21 cellular contexts compared by ENCODE assay signal in the genomic region with DNA sequence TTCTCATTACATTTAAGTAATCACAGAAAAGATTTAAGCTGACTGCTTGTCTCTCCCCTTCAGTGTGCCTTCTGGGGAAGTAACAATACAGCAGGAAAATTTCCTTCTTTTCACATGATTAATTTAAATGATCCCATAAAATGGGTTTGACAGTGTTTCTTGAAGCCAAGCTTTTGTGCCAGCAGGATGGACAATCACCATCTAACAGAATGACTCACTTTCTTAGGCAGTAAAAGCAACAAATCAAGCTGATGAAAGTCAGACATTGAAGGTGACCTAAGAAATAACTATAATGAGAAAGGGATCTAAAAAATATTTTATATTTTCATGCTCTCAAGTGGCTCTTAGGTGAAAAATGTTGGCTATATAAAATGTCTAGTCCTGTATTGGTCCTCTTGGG.
DNase-seq lines count a peak whose midpoint lies in the region; ATAC-seq and TF ChIP-seq lines count a peak whose summit lies in the region.
"Had no signal": no experiment of that assay in that cellular context is flagged by ENCODE, and none has a peak within 500 bp of the region (broad histone marks: within the 10 kb centered on the region; RNA-seq: fewer than 3 reads in every experiment).

No MANE protein-coding gene starts in this region.

- no peak for TF ChIP-seq CTCF in fibroblast of the aortic adventitia (IDR thresholded peaks at IDR 0.05; ENCODE audit: insufficient read depth, low read length)

- intact Hi-C loops in left ventricle myocardium superior (cut with micrococcal nuclease) = no loop called here

- H3K4me1 ChIP-seq in adipocyte (ENCODE audit: control insufficient read depth, insufficient read depth, low read length) = peaks cover 24% of the 10 kb centered on the region
- H3K4me1 ChIP-seq: lower lobe of right lung had no signal

- H3K4me3 ChIP-seq in adipocyte (ENCODE audit: low read length) (no peak overlapping the region), fibroblast of the aortic adventitia (ENCODE audit: low read depth, low read length) (no peak overlapping the region)
- H3K4me3 ChIP-seq: lower lobe of right lung had no signal

- peak; percentile 63 for DNase-seq in ELR (ENCODE audit: low read depth)
- peak; percentile 37 for DNase-seq in adipocyte (ENCODE audit: low read depth)
- peak; percentile 55 for DNase-seq in fibroblast of the aortic adventitia (ENCODE audit: low read depth)
- DNase-seq in NCI-H1105 treated with DMSO at 0.1 percent for 48 hours (lab: John Stamatoyannopoulos, UW) = no peak
- no peak for DNase-seq in left ventricle myocardium superior
- DNase-seq in DMS79 treated with DMSO at 0.1 percent for 48 hours (lab: John Stamatoyannopoulos, UW) = no peak
- no peak for DNase-seq in NCI-H2029 treated with DMSO at 0.1 percent for 48 hours (lab: John Stamatoyannopoulos, UW)
- DNase-seq: activated CD4-positive, alpha-beta memory T cell treated with anti-CD3 and anti-CD28 coated beads, Interleukin-2, amount 10 ng/mL, durations not matched to agents 7 days and 5 days; AML-193; anterior cingulate cortex; CD8-positive, alpha-beta memory T cell; head of caudate nucleus; lower lobe of right lung; NCI-H1092; NCI-H1930; NCI-H226; NCI-H69; stimulated activated CD4-positive, alpha-beta T cell treated with anti-CD3 and anti-CD28 coated beads, Interleukin-2, amount 100 ng/mL, for 24 hours; T-helper 1 cell; trophoblast cell had no signal

- H3K9ac ChIP-seq in adipocyte (ENCODE audit: low read length) = no peak overlapping the region

- ATAC-seq in left ventricle myocardium superior = no peak
- ATAC-seq: lower lobe of right lung; natural killer cell treated with Interleukin-12 subunit alpha and Interleukin-12 subunit beta and Interleukin-15 and Interleukin-18, amount 100 ng/mL, for 72 hours had no signal

- no peaks in the 10 kb centered on the region for H3K9me3 ChIP-seq in adipocyte (ENCODE audit: control insufficient read depth, low read length)
- H3K9me3 ChIP-seq: lower lobe of right lung had no signal

- H3K27me3 ChIP-seq in adipocyte (replicated peaks; ENCODE audit: control insufficient read depth, insufficient read depth, low read length) = no peaks in the 10 kb centered on the region

- peaks cover 90% of the 10 kb centered on the region for H3K36me3 ChIP-seq in adipocyte (ENCODE audit: control insufficient read depth, insufficient read depth, low read length, severe bottlenecking)

Comparison
In these comparisons a context has a peak if more than half of its experiments do, and no peak if none do; other contexts are left out.
1. DNase-seq: peak in ELR (single experiment), adipocyte (single experiment) and fibroblast of the aortic adventitia (single experiment); none in NCI-H1105 treated with DMSO at 0.1 percent for 48 hours (single experiment), left ventricle myocardium superior (single experiment), DMS79 treated with DMSO at 0.1 percent for 48 hours (single experiment) and NCI-H2029 treated with DMSO at 0.1 percent for 48 hours (single experiment).